In the genomic region with DNA sequence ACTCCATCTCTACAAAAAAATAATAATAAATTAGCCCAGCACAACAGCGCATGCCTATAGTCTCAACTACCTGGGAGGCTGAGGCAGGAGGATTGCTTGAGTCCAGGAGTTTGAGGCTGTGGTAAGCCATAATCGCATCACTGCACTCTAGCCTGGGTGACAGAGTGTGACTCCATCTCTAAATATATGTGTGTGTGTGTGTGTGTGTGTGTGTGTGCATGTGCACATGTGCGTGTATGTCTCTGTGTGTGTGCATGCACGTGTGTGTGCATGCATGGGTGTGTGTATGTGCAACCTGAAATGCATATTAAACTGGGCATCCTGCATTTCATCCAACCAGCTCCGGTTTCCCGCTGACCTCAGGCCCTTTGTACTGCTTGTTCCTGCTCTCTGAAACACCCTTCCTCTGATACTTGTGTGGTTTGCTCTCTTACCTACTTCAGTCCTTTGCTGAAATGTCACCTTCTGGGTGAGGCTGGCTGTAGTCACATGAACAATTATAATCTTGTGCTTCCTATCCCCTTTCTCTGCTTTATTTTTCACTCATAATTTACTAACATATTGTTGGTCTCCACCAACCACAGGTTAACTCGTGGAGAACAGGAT, we compare ENCODE assay signal across 23 cellular contexts. TPM values are rescaled to one million over a fixed set of nuclear protein-coding genes. Genes with fewer than 3 reads are reported as not detected.
DNase-seq lines count a peak whose midpoint lies in the region; ATAC-seq and TF ChIP-seq lines count a peak whose summit lies in the region.
"Had no signal": no experiment of that assay in that cellular context is flagged by ENCODE, and none has a peak within 500 bp of the region (broad histone marks: within the 10 kb centered on the region; RNA-seq: fewer than 3 reads in every experiment).

No MANE protein-coding gene starts in this region.

- in situ Hi-C loops in KBM-7 (cut with MboI; ENCODE audit: low pct_unique_long_range_greater_than_20kb, low sequenced_read_pairs), result no loop called here

- no peaks in the 10 kb centered on the region for H3K36me3 ChIP-seq in PC-3 (ENCODE audit: low read depth, low read length)
- H3K36me3 ChIP-seq in WERI-Rb-1, result no peaks in the 10 kb centered on the region

- H3K79me2 ChIP-seq in PC-3 (ENCODE audit: low read length), result no peaks in the 10 kb centered on the region; the same call in 1 of the 2 replicates

- H3K4me3 Mint-ChIP-seq in activated CD4-positive, alpha-beta T cell treated with anti-CD3 and anti-CD28 coated beads, Interleukin-2, amount 10 ng/mL, durations not matched to agents 24 days and 14 days, result no peak overlapping the region
- no peak overlapping the region for H3K4me3 Mint-ChIP-seq in brain
- H3K4me3 Mint-ChIP-seq: memory B cell, nephron progenitor cell, WTC11 had no signal

- H3K36me3 Mint-ChIP-seq in activated CD4-positive, alpha-beta T cell treated with anti-CD3 and anti-CD28 coated beads, Interleukin-2, amount 10 ng/mL, durations not matched to agents 24 days and 14 days (ENCODE audit: low read depth), result peaks cover 9% of the 10 kb centered on the region
- peaks cover 13% of the 10 kb centered on the region for H3K36me3 Mint-ChIP-seq in brain
- H3K36me3 Mint-ChIP-seq: memory B cell, WTC11 had no signal

- H3K27me3 ChIP-seq in PC-3 (ENCODE audit: low read length), result no peaks in the 10 kb centered on the region
- no peaks in the 10 kb centered on the region for H3K27me3 ChIP-seq in WERI-Rb-1 (ENCODE audit: insufficient read depth, low read depth, severe bottlenecking)
- H3K27me3 ChIP-seq: dorsolateral prefrontal cortex had no signal

- H3K27ac ChIP-seq in PC-3 (ENCODE audit: low read length), result no peak overlapping the region; the same call in 1 of the 2 replicates
- no peak overlapping the region for H3K27ac ChIP-seq in WERI-Rb-1
- H3K27ac ChIP-seq: C4-2B, dorsolateral prefrontal cortex had no signal

- peaks cover under 1% of the 10 kb centered on the region for H3F3A ChIP-seq in PC-3 (ENCODE audit: low read length, unreplicated experiment)

- no peak overlapping the region for H3K4me2 ChIP-seq in PC-3 (ENCODE audit: low read length)

- peak overlapping the region; percentile 25 for H3K27ac Mint-ChIP-seq in activated CD4-positive, alpha-beta T cell treated with anti-CD3 and anti-CD28 coated beads, Interleukin-2, amount 10 ng/mL, durations not matched to agents 24 days and 14 days
- peak overlapping the region in 3 of 5 experiments; percentile 9 to 22 (median 17) for H3K27ac Mint-ChIP-seq in brain
- H3K27ac Mint-ChIP-seq: memory B cell, nephron progenitor cell, WTC11 had no signal

- H3K4me3 ChIP-seq in PC-3 (ENCODE audit: low read length) (no peak overlapping the region), WERI-Rb-1 (ENCODE audit: low read depth, low read length) (no peak overlapping the region)
- H3K4me3 ChIP-seq: dorsolateral prefrontal cortex had no signal

- no peaks in the 10 kb centered on the region for H4K20me1 ChIP-seq in PC-3 (ENCODE audit: low read length)

- no peaks in the 10 kb centered on the region for H3K9me3 ChIP-seq in PC-3 (ENCODE audit: low read length)
- H3K9me3 ChIP-seq in WERI-Rb-1 (ENCODE audit: severe bottlenecking), result peaks cover 5% of the 10 kb centered on the region

- BruUV-seq in PC-3 (replicated peaks; lab: Mats Ljungman, UMichigan), result no TSS peak

- no peak for DNase-seq in activated CD4-positive, alpha-beta T cell treated with anti-CD3 and anti-CD28 coated beads, Interleukin-2, amount 10 ng/mL, durations not matched to agents 24 days and 14 days
- no peak for DNase-seq in activated CD4-positive, alpha-beta T cell treated with anti-CD3 and anti-CD28 coated beads, Interleukin-2, amount 50 U/mL, for 48 hours
- no peak for DNase-seq in PC-3
- DNase-seq in stimulated activated naive CD8-positive, alpha-beta T cell treated with anti-CD3 and anti-CD28 coated beads, Interleukin-15, Interleukin-2, amounts not matched to agents 100 U/mL and 50 U/mL, for 24 hours, result no peak
- DNase-seq in WERI-Rb-1, result no peak
- DNase-seq in KBM-7, result no peak
- DNase-seq: activated effector memory CD4-positive, alpha-beta T cell treated with anti-CD3 and anti-CD28 coated beads, Interleukin-2, amount 50 U/mL, for 16 hours; amygdala; central memory CD4-positive, alpha-beta T cell; DMS79; dorsolateral prefrontal cortex; NCI-H1092 treated with DMSO at 0.1 percent for 48 hours; NCI-H2107; NCI-H524; nephron progenitor cell; posterior cingulate gyrus; SHP77 treated with DMSO at 0.1 percent for 48 hours; stimulated activated CD4-positive, alpha-beta T cell treated with anti-CD3 and anti-CD28 coated beads, Interleukin-1b, Interleukin-23, amount 100 ng/mL, for 48 hours had no signal

- H3K9me3 Mint-ChIP-seq in activated CD4-positive, alpha-beta T cell treated with anti-CD3 and anti-CD28 coated beads, Interleukin-2, amount 10 ng/mL, durations not matched to agents 24 days and 14 days, result peaks cover 13% of the 10 kb centered on the region
- H3K9me3 Mint-ChIP-seq in brain, result peaks cover 10 to 23% (median 18%) of the 10 kb centered on the region in 5 experiments

- peaks cover 28% of the 10 kb centered on the region for H3K4me1 ChIP-seq in PC-3 (ENCODE audit: insufficient read depth, low read length)

- H3K27me3 Mint-ChIP-seq in activated CD4-positive, alpha-beta T cell treated with anti-CD3 and anti-CD28 coated beads, Interleukin-2, amount 10 ng/mL, durations not matched to agents 24 days and 14 days, result no peaks in the 10 kb centered on the region
- H3K27me3 Mint-ChIP-seq in brain, result peaks cover 7% of the 10 kb centered on the region

- CTCF ChIA-PET in PC-3 (lab: Charles Lee), result no interaction called here

- POLR2A ChIA-PET in PC-3 (lab: Charles Lee; ENCODE audit: unreplicated experiment), result interaction anchor here (0.6 kb wide), 1 partner anchor 34 kb away, joined by 3 read pairs; no protein-coding TSS in a partner anchor

- TF ChIP-seq CTCF in PC-3 (conservative IDR thresholded peaks at IDR 0.05; ENCODE audit: low read depth, low read length) (no peak), brain (conservative IDR thresholded peaks at IDR 0.05) (no peak), WERI-Rb-1 (IDR thresholded peaks at IDR 0.05; ENCODE audit: low read depth, low read length) (no peak)

- no peak overlapping the region for H3K9ac ChIP-seq in PC-3 (ENCODE audit: low read length)

- peak; percentile 39; the same call in 1 of the 2 replicates for ATAC-seq in PC-3
- peak; percentile 79 for ATAC-seq in stimulated activated naive CD8-positive, alpha-beta T cell treated with anti-CD3 and anti-CD28 coated beads, Interleukin-15, Interleukin-2, amounts not matched to agents 100 U/mL and 50 U/mL, for 24 hours
- no peak for ATAC-seq in GM21390 (IDR thresholded peaks at IDR 0.05; ENCODE audit: unreplicated experiment)
- ATAC-seq: WTC11 had no signal

- intact Hi-C loops in activated CD4-positive, alpha-beta T cell treated with anti-CD3 and anti-CD28 coated beads, Interleukin-2, amount 10 ng/mL, durations not matched to agents 24 days and 14 days (cut with micrococcal nuclease), result no loop called here
- intact Hi-C loops in PC-3 (cut with micrococcal nuclease), result no loop called here

- no peak overlapping the region for H2AFZ ChIP-seq in PC-3 (ENCODE audit: low read length)

- H3K9me2 ChIP-seq in PC-3 (replicated peaks; ENCODE audit: low read length), result no peaks in the 10 kb centered on the region

- H3K4me1 Mint-ChIP-seq in activated CD4-positive, alpha-beta T cell treated with anti-CD3 and anti-CD28 coated beads, Interleukin-2, amount 10 ng/mL, durations not matched to agents 24 days and 14 days, result peaks cover 53% of the 10 kb centered on the region
- H3K4me1 Mint-ChIP-seq in brain, result peaks cover 37% of the 10 kb centered on the region

RNA-seq across cellular contexts. Expression of gene PHLDA1, which starts 46.9 kb away (rescaled TPM):
- total RNA-seq in activated CD4-positive, alpha-beta T cell treated with anti-CD3 and anti-CD28 coated beads, Interleukin-2, amount 10 ng/mL, durations not matched to agents 24 days and 14 days, result 59.6 and 60.7 TPM in 2 replicates
- 181 and 218 TPM in 2 replicates for total RNA-seq in PC-3 (2014; rRNA removed)
- polyA plus RNA-seq in brain (ENCODE audit: insufficient read depth, low read depth, low replicate concordance), result 11.5 TPM
